In the genomic region with DNA sequence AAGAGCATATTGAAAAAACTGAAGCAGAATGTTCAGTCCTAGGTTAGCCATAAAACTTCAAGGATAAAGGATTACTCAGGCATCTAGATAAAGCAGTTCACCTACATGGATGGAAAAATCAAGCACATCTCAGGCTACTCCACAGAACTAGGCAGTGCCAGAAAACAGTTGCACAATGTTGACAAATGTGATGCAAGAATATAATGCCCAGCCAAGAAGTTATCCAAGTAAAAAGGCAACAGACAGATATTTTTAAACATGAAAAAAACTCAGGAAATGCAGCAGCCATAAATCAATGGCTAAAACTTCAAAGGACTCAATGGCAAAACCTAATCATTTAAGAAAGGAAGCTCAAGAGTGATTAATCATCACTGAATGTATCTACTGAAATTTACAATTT, we compare ENCODE assay signal across 14 cellular contexts.
A peak's percentile ranks its signal among the peaks of the same experiment; 100 is the strongest.
DNase-seq lines count a peak whose midpoint lies in the region; ATAC-seq, FAIRE-seq and TF ChIP-seq lines count a peak whose summit lies in the region.
"Had no signal": no experiment of that assay in that cellular context is flagged by ENCODE, and none has a peak within 500 bp of the region (broad histone marks: within the 10 kb centered on the region; RNA-seq: fewer than 3 reads in every experiment).

No MANE protein-coding gene starts in this region.

- no peaks in the 10 kb centered on the region for H3K36me3 ChIP-seq in astrocyte (ENCODE audit: insufficient read depth, low read length)
- no peaks in the 10 kb centered on the region for H3K36me3 ChIP-seq in uterus
- H3K36me3 ChIP-seq: BE2C, breast epithelium had no signal

- H3K36me3 Mint-ChIP-seq in astrocyte (ENCODE audit: low read depth, unreplicated experiment) = no peaks in the 10 kb centered on the region

- FAIRE-seq in astrocyte (lab: Jason Lieb, UNC) = no peak
- FAIRE-seq: GM19239 had no signal

- intact Hi-C loops in Right ventricle myocardium superior (cut with DNase I) = no loop called here
- intact Hi-C loops in cardiac septum (cut with DNase I) = no loop called here
- intact Hi-C loops in uterus (cut with DNase I; ENCODE audit: low total_unique reads) = loop anchor here (10.0 kb wide), 1 partner anchor 236 kb away; no protein-coding TSS in a partner anchor

- H3K9me3 Mint-ChIP-seq in astrocyte (ENCODE audit: unreplicated experiment) = peaks cover 3% of the 10 kb centered on the region

- TF ChIP-seq CTCF in astrocyte (IDR thresholded peaks at IDR 0.05; ENCODE audit: insufficient read depth, low read depth, low read length) = no peak
- no peak for TF ChIP-seq CTCF in uterus (IDR thresholded peaks at IDR 0.05)

- H4K20me1 ChIP-seq in astrocyte (ENCODE audit: insufficient read depth, low read length) = no peaks in the 10 kb centered on the region

- H3K79me2 ChIP-seq in astrocyte (ENCODE audit: insufficient read depth, low read length) = no peaks in the 10 kb centered on the region

- H3K27me3 ChIP-seq in astrocyte (ENCODE audit: insufficient read depth, low read length) (no peaks in the 10 kb centered on the region), uterus (no peaks in the 10 kb centered on the region)
- H3K27me3 ChIP-seq: BE2C, breast epithelium had no signal

- H3K4me3 Mint-ChIP-seq in astrocyte (ENCODE audit: unreplicated experiment) = no peak overlapping the region
- H3K4me3 Mint-ChIP-seq: nephron progenitor cell had no signal

- ATAC-seq in Right ventricle myocardium superior (ENCODE audit: poor library complexity) (peak; percentile 62), left lobe of liver (peak; percentile 93), HG03520 (IDR thresholded peaks at IDR 0.05; ENCODE audit: unreplicated experiment) (no peak)

- no peak overlapping the region for H3K9ac ChIP-seq in astrocyte (ENCODE audit: low read length)

- DNase-seq in Right ventricle myocardium superior = no peak
- DNase-seq in cardiac septum (ENCODE audit: low spot score) = no peak
- peak; percentile 64 for DNase-seq in astrocyte (ENCODE audit: low read depth)
- DNase-seq in left lobe of liver (ENCODE audit: low spot score) = peak; percentile 61
- DNase-seq in uterus = peak; percentile 42 to 70
- no peak for DNase-seq in NAMALWA (ENCODE audit: low spot score)
- DNase-seq in activated CD4-positive, alpha-beta T cell treated with anti-CD3 and anti-CD28 coated beads for 4 hours = no peak
- DNase-seq: BE2C, NCI-H524, nephron progenitor cell, T-helper 2 cell had no signal

- H3K4me1 ChIP-seq in astrocyte (ENCODE audit: insufficient read depth, low read length) (no peaks in the 10 kb centered on the region), uterus (peaks cover 0 to 14% of the 10 kb centered on the region in 2 donors)
- H3K4me1 ChIP-seq: BE2C, breast epithelium had no signal

- peaks cover 7% of the 10 kb centered on the region for H3K4me1 Mint-ChIP-seq in astrocyte (ENCODE audit: low read depth, unreplicated experiment)

- no peaks in the 10 kb centered on the region for H3K27me3 Mint-ChIP-seq in astrocyte (ENCODE audit: low read depth, unreplicated experiment)

- H3K4me3 ChIP-seq in astrocyte (ENCODE audit: insufficient read depth, low read depth, low read length) (no peak overlapping the region), uterus (no peak overlapping the region)
- H3K4me3 ChIP-seq: breast epithelium had no signal

- no peak overlapping the region for H3K27ac ChIP-seq in astrocyte (ENCODE audit: low read depth, low read length)
- H3K27ac ChIP-seq in uterus = peak overlapping the region in 1 of 2 donors; percentile 13
- H3K27ac ChIP-seq: breast epithelium had no signal

- no peaks in the 10 kb centered on the region for H3K9me3 ChIP-seq in astrocyte (ENCODE audit: insufficient read depth, low read depth, low read length)
- H3K9me3 ChIP-seq in uterus = no peaks in the 10 kb centered on the region
- H3K9me3 ChIP-seq: BE2C, breast epithelium had no signal

- TF ChIP-seq POLR2A in uterus (IDR thresholded peaks at IDR 0.05) = no peak

- H3K4me2 ChIP-seq in astrocyte (ENCODE audit: low read length) = peak overlapping the region; percentile 5

- H3K27ac Mint-ChIP-seq in astrocyte (ENCODE audit: unreplicated experiment) = no peak overlapping the region
- H3K27ac Mint-ChIP-seq: nephron progenitor cell had no signal

- no peak overlapping the region for H2AFZ ChIP-seq in astrocyte (ENCODE audit: low read depth, low read length)

Comparison
In these comparisons a context has a peak if more than half of its experiments do, and no peak if none do; other contexts are left out.
1. DNase-seq: peak in astrocyte (single experiment), left lobe of liver (single experiment) and uterus (2 of 2); none in Right ventricle myocardium superior (single experiment), cardiac septum (single experiment), NAMALWA (single experiment) and activated CD4-positive, alpha-beta T cell treated with anti-CD3 and anti-CD28 coated beads for 4 hours (0 of 2).